26 cellular contexts compared by ENCODE assay signal in genomic region chr2:183260527-183260926, GRCh38.
"Had no signal": no experiment of that assay in that cellular context is flagged by ENCODE, and none has a peak within 500 bp of the region (broad histone marks: within the 10 kb centered on the region; RNA-seq: fewer than 3 reads in every experiment).

No MANE protein-coding gene starts in this region.

- H3K9me3 ChIP-seq: lower lobe of right lung, neutrophil, psoas muscle, thoracic aorta, tibial artery, uterus had no signal

- DNase-seq: head of caudate nucleus; hypothalamus; immature natural killer cell; left ventricle myocardium superior; lower lobe of right lung; mammary epithelial cell; mesenchymal stem cell; naive thymus-derived CD8-positive, alpha-beta T cell; psoas muscle; stimulated activated CD4-positive, alpha-beta T cell treated with anti-CD3 and anti-CD28 coated beads, Interleukin-12 subunit alpha, Interleukin-12 subunit beta, amount 100 ng/mL, for 4 hours; stimulated activated CD4-positive, alpha-beta T cell treated with anti-CD3 and anti-CD28 coated beads, Interleukin-15, amount 100 ng/mL, for 24 hours; stimulated activated CD4-positive, alpha-beta T cell treated with anti-CD3 and anti-CD28 coated beads, Interleukin-2, amount 100 ng/mL, for 24 hours; stimulated activated CD4-positive, alpha-beta T cell treated with anti-CD3 and anti-CD28 coated beads, Interleukin-4, amount 100 ng/mL, for 1 hour; stimulated activated naive B cell treated with anti-CD40 and anti-IgM and Interleukin-4, amounts not matched to agents 10 μg/mL and 1 μg/mL and 100 μg/mL, for 72 hours; stimulated activated naive CD8-positive, alpha-beta T cell treated with anti-CD3 and anti-CD28 coated beads, Interleukin-15, Interleukin-2, amounts not matched to agents 100 U/mL and 50 U/mL, for 24 hours; stomach; trophoblast cell; uterus had no signal

- FAIRE-seq: islet of Langerhans had no signal

- H3K27ac ChIP-seq: lower lobe of right lung, neutrophil, parathyroid adenoma, psoas muscle, skin epidermis, stomach, thoracic aorta, tibial artery, uterus had no signal

- H3K36me3 ChIP-seq: lower lobe of right lung, neutrophil, stomach, thoracic aorta, tibial artery, uterus had no signal

- H3K4me1 ChIP-seq: lower lobe of right lung, parathyroid adenoma, psoas muscle, stomach, tibial artery, uterus had no signal

- H3K27me3 ChIP-seq: neutrophil, stomach, tibial artery, uterus had no signal

- ATAC-seq: left lobe of liver; left ventricle myocardium superior; lower lobe of right lung; naive thymus-derived CD8-positive, alpha-beta T cell; psoas muscle; sciatic nerve; stimulated activated naive CD8-positive, alpha-beta T cell treated with anti-CD3 and anti-CD28 coated beads, Interleukin-15, Interleukin-2, amounts not matched to agents 100 U/mL and 50 U/mL, for 24 hours had no signal

- H3K79me2 ChIP-seq: parathyroid adenoma had no signal

- H2AFZ ChIP-seq: parathyroid adenoma had no signal

- H3K9ac ChIP-seq: parathyroid adenoma had no signal

- H3K4me3 ChIP-seq: lower lobe of right lung, psoas muscle, skin epidermis, stomach, thoracic aorta, tibial artery, uterus had no signal
